ENCODE assay signal across 2 cellular contexts in genomic region chr22:44391026-44391425, GRCh38.
TF ChIP-seq lines count a peak whose summit lies in the region.

No MANE protein-coding gene starts in this region.

TF ChIP-seq in HepG2, 621 proteins besides CTCF, POLR2A, EP300 and RAD21 (continued from another document):
- TF ChIP-seq RBAK (CRISPR knock-in tag; IDR thresholded peaks at IDR 0.05) (no peak), ZNF782 (CRISPR knock-in tag; IDR thresholded peaks at IDR 0.05; ENCODE audit: borderline replicate concordance) (no peak), SP140L (CRISPR knock-in tag; IDR thresholded peaks at IDR 0.05; ENCODE audit: borderline replicate concordance) (no peak)

TF ChIP-seq in WTC11, 78 proteins besides CTCF, POLR2A, EP300 and RAD21 (continued from another document):
- TF ChIP-seq, protein P1, sequence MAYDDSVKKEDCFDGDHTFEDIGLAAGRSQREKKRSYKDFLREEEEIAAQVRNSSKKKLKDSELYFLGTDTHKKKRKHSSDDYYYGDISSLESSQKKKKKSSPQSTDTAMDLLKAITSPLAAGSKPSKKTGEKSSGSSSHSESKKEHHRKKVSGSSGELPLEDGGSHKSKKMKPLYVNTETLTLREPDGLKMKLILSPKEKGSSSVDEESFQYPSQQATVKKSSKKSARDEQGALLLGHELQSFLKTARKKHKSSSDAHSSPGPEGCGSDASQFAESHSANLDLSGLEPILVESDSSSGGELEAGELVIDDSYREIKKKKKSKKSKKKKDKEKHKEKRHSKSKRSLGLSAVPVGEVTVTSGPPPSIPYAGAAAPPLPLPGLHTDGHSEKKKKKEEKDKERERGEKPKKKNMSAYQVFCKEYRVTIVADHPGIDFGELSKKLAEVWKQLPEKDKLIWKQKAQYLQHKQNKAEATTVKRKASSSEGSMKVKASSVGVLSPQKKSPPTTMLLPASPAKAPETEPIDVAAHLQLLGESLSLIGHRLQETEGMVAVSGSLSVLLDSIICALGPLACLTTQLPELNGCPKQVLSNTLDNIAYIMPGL (CRISPR knock-in tag; IDR thresholded peaks at IDR 0.05), result no peak
- no peak for TF ChIP-seq ERG (CRISPR knock-in tag; IDR thresholded peaks at IDR 0.05)
- TF ChIP-seq SMAD3 (CRISPR knock-in tag; IDR thresholded peaks at IDR 0.05; ENCODE audit: borderline replicate concordance), result no peak
- no peak for TF ChIP-seq CDX4 (CRISPR knock-in tag; IDR thresholded peaks at IDR 0.05; ENCODE audit: borderline replicate concordance)
- no peak for TF ChIP-seq SOX15 (CRISPR knock-in tag; IDR thresholded peaks at IDR 0.05)
